In the genomic region with DNA sequence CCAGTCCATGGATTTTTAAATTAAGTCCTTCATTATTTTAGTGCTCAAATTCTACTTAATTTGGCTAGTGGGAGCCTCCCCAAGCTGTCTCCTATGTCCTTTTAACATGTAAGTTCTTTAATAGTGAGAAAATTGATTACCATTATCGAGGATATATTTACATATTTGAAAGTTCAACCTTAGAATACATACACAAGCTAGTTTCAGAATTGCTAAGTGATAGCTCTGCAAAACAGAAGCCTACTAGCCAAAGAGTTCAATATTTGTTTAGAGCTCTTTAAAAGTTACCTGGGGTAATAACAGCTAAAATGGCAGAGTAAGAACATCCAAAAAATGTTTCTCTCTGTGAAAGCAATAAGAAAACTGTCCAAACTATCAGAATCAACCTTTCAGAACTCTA, we compare ENCODE assay signal across 9 cellular contexts. TPM values are rescaled to one million over a fixed set of nuclear protein-coding genes. Genes with fewer than 3 reads are reported as not detected.
"Had no signal": no experiment of that assay in that cellular context is flagged by ENCODE, and none has a peak within 500 bp of the region (broad histone marks: within the 10 kb centered on the region; RNA-seq: fewer than 3 reads in every experiment).

No MANE protein-coding gene starts in this region.

- H3K4me3 ChIP-seq: GM23248, K562 had no signal

- H3K27ac Mint-ChIP-seq: H9 had no signal

- H3K4me1 Mint-ChIP-seq: H9 had no signal

- H3K9ac ChIP-seq: GM23248, KMS-11 had no signal

- H3K9me3 Mint-ChIP-seq: H9 had no signal

- DNase-seq: GM23248, GOT3, H9, HCEC 1CT, IMR-90, Karpas-422 had no signal

- H3K27ac ChIP-seq: GM23248, KMS-11 had no signal

- H3K4me3 Mint-ChIP-seq: H9 had no signal

RNA-seq across cellular contexts. Expression of gene LOX, which starts 48.2 kb away (rescaled TPM):
- total RNA-seq: HT-29 had no signal
